7 cellular contexts compared by ENCODE assay signal in genomic region chr4:6589444-6589843, GRCh38.
"Had no signal": no experiment of that assay in that cellular context is flagged by ENCODE, and none has a peak within 500 bp of the region (broad histone marks: within the 10 kb centered on the region; RNA-seq: fewer than 3 reads in every experiment).

No MANE protein-coding gene starts in this region.

- H3K9ac ChIP-seq: KMS-11 had no signal

- FAIRE-seq: HTR-8/SVneo had no signal

- H3K27me3 Mint-ChIP-seq: IgD-negative memory B cell had no signal

- H3K27ac ChIP-seq: HL-60, KMS-11 had no signal

- H3K4me3 Mint-ChIP-seq: IgD-negative memory B cell had no signal

- H3K4me2 ChIP-seq: KMS-11 had no signal

- H3K9me3 Mint-ChIP-seq: IgD-negative memory B cell had no signal

- DNase-seq: IMR-90, KBM-7, KG1 had no signal
